In the genomic region with DNA sequence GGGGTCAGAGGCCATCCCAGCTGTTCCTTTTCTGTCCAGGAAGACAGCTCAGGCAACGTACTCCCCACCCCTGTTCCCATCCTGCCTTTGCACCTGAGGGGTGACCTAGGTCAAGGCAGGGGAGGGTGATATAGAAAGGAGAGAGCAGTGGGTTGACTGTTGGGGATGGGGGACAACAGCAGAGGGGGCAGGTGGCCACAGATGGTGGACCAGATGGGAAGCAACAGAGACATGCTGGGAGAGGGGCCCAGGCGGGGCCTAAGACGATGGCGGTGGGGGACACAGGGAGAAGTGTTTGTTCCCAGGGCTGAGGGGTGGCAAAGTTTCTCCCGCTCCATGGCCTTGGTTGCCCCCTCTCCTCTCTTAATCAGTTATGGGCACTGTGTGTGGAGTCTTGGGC, we compare ENCODE assay signal across 1 cellular context.
TF ChIP-seq lines count a peak whose summit lies in the region.

No MANE protein-coding gene starts in this region.

TF ChIP-seq in H1, 55 proteins besides CTCF, POLR2A, EP300 and RAD21:
- TF ChIP-seq NANOG (IDR thresholded peaks at IDR 0.05; ENCODE audit: insufficient read depth, low read depth, low read length, poor library complexity, severe bottlenecking) (no peak), EZH2 (IDR thresholded peaks at IDR 0.05; ENCODE audit: low read depth, low read length, severe bottlenecking) (no peak), KDM4A (IDR thresholded peaks at IDR 0.05; ENCODE audit: low read depth, low read length, severe bottlenecking) (no peak), HDAC6 (IDR thresholded peaks at IDR 0.05; ENCODE audit: low read depth, low read length) (no peak), NRF1 (IDR thresholded peaks at IDR 0.05; ENCODE audit: low read depth, low read length) (no peak), TBP (IDR thresholded peaks at IDR 0.05; ENCODE audit: low read depth, low read length) (no peak)
